8 cellular contexts compared by ENCODE assay signal in genomic region chr9:116661037-116661954, GRCh38. TPM values are rescaled to one million over a fixed set of nuclear protein-coding genes. Genes with fewer than 3 reads are reported as not detected.
DNase-seq lines count a peak whose midpoint lies in the region; ATAC-seq and TF ChIP-seq lines count a peak whose summit lies in the region.

No MANE protein-coding gene starts in this region.

- POLR2A ChIA-PET in HEK293T (lab: Yijun Ruan, JAX) = no interaction called here

- no peaks in the 10 kb centered on the region for H3K4me1 ChIP-seq in SJCRH30

- peak; percentile 78 for TF ChIP-seq CTCF in GM12864 (IDR thresholded peaks at IDR 0.05; ENCODE audit: low read depth, low read length, missing control alignments)

- H3K4me3 ChIP-seq in GM12864 (ENCODE audit: low read depth, low read length) (no peak overlapping the region), SJCRH30 (no peak overlapping the region)

- H3K27ac ChIP-seq in SJCRH30 = no peak overlapping the region

- H3K9me3 ChIP-seq in SJCRH30 (replicated peaks) = no peaks in the 10 kb centered on the region

- H3K36me3 ChIP-seq in SJCRH30 = no peaks in the 10 kb centered on the region

- no peaks in the 10 kb centered on the region for H3K27me3 ChIP-seq in SJCRH30

- ATAC-seq in HG03108 (IDR thresholded peaks at IDR 0.05; ENCODE audit: unreplicated experiment) = no peak

- in situ Hi-C loops in ACHN (cut with HindIII; ENCODE audit: low pct_ligation_motif_present, low pct_unique_long_range_greater_than_20kb, low sequenced_read_pairs) = no loop called here

- DNase-seq in ACHN = peak; percentile 70
- no peak for DNase-seq in GM12864 (ENCODE audit: low read depth)
- DNase-seq in HEK293T (ENCODE audit: extremely low spot score) = peak; percentile 62
- DNase-seq in MV-4-11 (lab: John Stamatoyannopoulos, UW) = peak; percentile 30
- peak; percentile 42 to 83 for DNase-seq in SJCRH30
- peak; percentile 59 to 69 for DNase-seq in erythroblast (lab: John Stamatoyannopoulos, UW)
- peak; percentile 22 for DNase-seq in mucosa of gallbladder (ENCODE audit: low spot score)

- CTCF ChIA-PET in HEK293T (lab: Yijun Ruan, JAX) = interaction anchor here (0.6 to 0.8 kb wide), 4 partner anchors 12 to 564 kb away, joined by 3 to 5 read pairs (median 4); no protein-coding TSS in a partner anchor

- TF ChIP-seq POLR2A in erythroblast (IDR thresholded peaks at IDR 0.05; ENCODE audit: low read length) = no peak

TF ChIP-seq in HEK293T, 16 proteins besides CTCF, POLR2A, EP300 and RAD21:
- no peak for TF ChIP-seq FOXK2 (IDR thresholded peaks at IDR 0.05)
- TF ChIP-seq BHLHE40 (IDR thresholded peaks at IDR 0.05; ENCODE audit: borderline replicate concordance) = no peak
- TF ChIP-seq ZNF384 (IDR thresholded peaks at IDR 0.05) = peak; percentile 53; the same call in 1 of the 2 replicates
- no peak for TF ChIP-seq ELF4 (IDR thresholded peaks at IDR 0.05)
- TF ChIP-seq FOXM1 (IDR thresholded peaks at IDR 0.05; ENCODE audit: borderline replicate concordance) = no peak
- no peak for TF ChIP-seq PKNOX1 (IDR thresholded peaks at IDR 0.05)
- TF ChIP-seq HDGF (IDR thresholded peaks at IDR 0.05; ENCODE audit: borderline replicate concordance) = no peak

RNA-seq across cellular contexts. Expression of gene TRIM32, which starts 25.8 kb away (rescaled TPM):
- 38.7 and 40.2 TPM in 2 replicates for total RNA-seq in SJCRH30 (2014; rRNA removed; shearing (Covaris generic))
- 28.7 TPM for total RNA-seq in mucosa of gallbladder
